Comparison of ENCODE assay signal across 14 cellular contexts in the genomic region with DNA sequence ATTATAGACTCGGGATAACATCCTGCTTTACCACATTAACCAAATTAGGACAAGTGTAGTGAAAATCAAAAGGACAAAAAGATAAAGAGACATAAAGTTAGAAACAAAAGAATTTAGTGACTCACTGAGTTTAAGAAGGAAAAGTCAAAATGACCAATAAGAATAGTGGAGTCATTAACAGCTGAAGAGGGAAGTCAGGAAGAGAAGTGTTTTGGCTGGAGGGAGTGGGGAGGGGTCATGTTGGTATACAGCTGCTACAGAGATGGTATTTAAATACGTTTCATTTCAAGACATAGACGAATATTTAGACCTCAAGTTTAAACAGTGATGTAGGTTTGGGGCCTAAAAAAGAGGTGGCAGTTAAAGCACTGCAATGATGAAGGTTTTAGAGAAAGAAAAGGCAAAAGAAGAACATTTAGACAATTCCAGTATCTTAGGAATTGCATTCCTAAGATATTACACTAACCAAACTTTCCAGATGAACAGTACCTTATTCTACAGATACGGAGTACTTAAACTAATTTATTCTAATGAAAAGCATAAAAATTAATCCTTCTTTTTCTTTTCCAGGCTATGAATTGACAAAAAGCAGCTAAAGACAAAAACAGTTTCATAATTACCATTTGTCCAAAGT. TPM values are rescaled to one million over a fixed set of nuclear protein-coding genes. Genes with fewer than 3 reads are reported as not detected.
DNase-seq lines count a peak whose midpoint lies in the region; ATAC-seq and TF ChIP-seq lines count a peak whose summit lies in the region.
"Had no signal": no experiment of that assay in that cellular context is flagged by ENCODE, and none has a peak within 500 bp of the region (broad histone marks: within the 10 kb centered on the region; RNA-seq: fewer than 3 reads in every experiment).

No MANE protein-coding gene starts in this region.

- H3K4me3 ChIP-seq in brain microvascular endothelial cell (ENCODE audit: low read depth, low read length) = no peak overlapping the region
- H3K4me3 ChIP-seq: spleen, tibial artery had no signal

- H3K36me3 Mint-ChIP-seq in T-helper 1 cell treated with Interleukin-12 subunit alpha and Interleukin-12 subunit beta and Interleukin-4 antibody, amounts not matched to agents 30 μg/mL and 1 μg/mL, for 36 hours (ENCODE audit: low read depth) = peaks cover 17% of the 10 kb centered on the region
- H3K36me3 Mint-ChIP-seq in nephron (ENCODE audit: low read depth) = no peaks in the 10 kb centered on the region

- peaks cover 35% of the 10 kb centered on the region for H3K4me1 Mint-ChIP-seq in T-helper 1 cell treated with Interleukin-12 subunit alpha and Interleukin-12 subunit beta and Interleukin-4 antibody, amounts not matched to agents 30 μg/mL and 1 μg/mL, for 36 hours (ENCODE audit: low read depth)
- peaks cover 20% of the 10 kb centered on the region for H3K4me1 Mint-ChIP-seq in nephron

- no peak for ATAC-seq in HG03439 (IDR thresholded peaks at IDR 0.05; ENCODE audit: unreplicated experiment)

- DNase-seq in T-helper 1 cell (no peak), M059J (ENCODE audit: low read depth) (peak; percentile 77), brain microvascular endothelial cell (no peak), ureter (ENCODE audit: low spot score) (no peak), HuH-7.5 (ENCODE audit: low spot score) (no peak)
- DNase-seq: 8988T, KBM-7, NCI-H187, SIG-M5, spleen, tibial artery had no signal

- H3K27me3 ChIP-seq in brain microvascular endothelial cell (replicated peaks) = no peaks in the 10 kb centered on the region
- H3K27me3 ChIP-seq: spleen, tibial artery had no signal

- in situ Hi-C loops in brain microvascular endothelial cell (cut with HindIII; ENCODE audit: low pct_ligation_motif_present, low sequenced_read_pairs) = no loop called here

- no peak overlapping the region for H3K4me3 Mint-ChIP-seq in T-helper 1 cell treated with Interleukin-12 subunit alpha and Interleukin-12 subunit beta and Interleukin-4 antibody, amounts not matched to agents 30 μg/mL and 1 μg/mL, for 36 hours
- H3K4me3 Mint-ChIP-seq in nephron = no peak overlapping the region

- H3K27ac Mint-ChIP-seq in T-helper 1 cell treated with Interleukin-12 subunit alpha and Interleukin-12 subunit beta and Interleukin-4 antibody, amounts not matched to agents 30 μg/mL and 1 μg/mL, for 36 hours = peak overlapping the region; percentile 46
- peak overlapping the region; percentile 4 to 20 (median 5) for H3K27ac Mint-ChIP-seq in nephron

- H3K27me3 Mint-ChIP-seq in T-helper 1 cell treated with Interleukin-12 subunit alpha and Interleukin-12 subunit beta and Interleukin-4 antibody, amounts not matched to agents 30 μg/mL and 1 μg/mL, for 36 hours (ENCODE audit: low read depth) = no peaks in the 10 kb centered on the region
- no peaks in the 10 kb centered on the region for H3K27me3 Mint-ChIP-seq in nephron (ENCODE audit: low read depth)

- H3K36me3 ChIP-seq in brain microvascular endothelial cell (replicated peaks) = no peaks in the 10 kb centered on the region

- no peak for TF ChIP-seq CTCF in brain microvascular endothelial cell (IDR thresholded peaks at IDR 0.05; ENCODE audit: low read depth, low read length, missing control alignments)
- no peak for TF ChIP-seq CTCF in nephron (IDR thresholded peaks at IDR 0.05; ENCODE audit: unreplicated experiment in 3 of 3)

- H3K9me3 Mint-ChIP-seq in T-helper 1 cell treated with Interleukin-12 subunit alpha and Interleukin-12 subunit beta and Interleukin-4 antibody, amounts not matched to agents 30 μg/mL and 1 μg/mL, for 36 hours = no peaks in the 10 kb centered on the region
- no peaks in the 10 kb centered on the region for H3K9me3 Mint-ChIP-seq in nephron

- peak overlapping the region; percentile 43 for H3K27ac ChIP-seq in brain microvascular endothelial cell
- H3K27ac ChIP-seq: tibial artery had no signal

RNA-seq across cellular contexts. Expression of a gene that starts 10.6 kb away (rescaled TPM):
- 10.7 and 14.9 TPM in 2 replicates for total RNA-seq in M059J (2014; rRNA removed; shearing (Covaris generic))
- 112 TPM for total RNA-seq in ureter

RNA-seq across cellular contexts. Expression of a gene that starts 58.7 kb away (rescaled TPM):
- 0.22 TPM in 1 of 2 replicates, not detected in the other for total RNA-seq in M059J (2014; rRNA removed; shearing (Covaris generic))
- 1.5 TPM for total RNA-seq in ureter
